ENCODE assay signal across 1 cellular context in genomic region chr7:92061154-92061553, GRCh38.
TF ChIP-seq lines count a peak whose summit lies in the region.

No MANE protein-coding gene starts in this region.

TF ChIP-seq in HepG2, 621 proteins besides CTCF, POLR2A, EP300 and RAD21:
- TF ChIP-seq ATF7-NPFF (CRISPR knock-in tag; IDR thresholded peaks at IDR 0.05; ENCODE audit: low read depth) (no peak), SMC3 (IDR thresholded peaks at IDR 0.05; ENCODE audit: low read length) (no peak), BRCA1 (CRISPR knock-in tag; IDR thresholded peaks at IDR 0.05) (no peak)
